9 cellular contexts compared by ENCODE assay signal in genomic region chrX:65679071-65679540, GRCh38. TPM values are rescaled to one million over a fixed set of nuclear protein-coding genes. Genes with fewer than 3 reads are reported as not detected.
DNase-seq lines count a peak whose midpoint lies in the region; ATAC-seq and TF ChIP-seq lines count a peak whose summit lies in the region.
"Had no signal": no experiment of that assay in that cellular context is flagged by ENCODE, and none has a peak within 500 bp of the region (broad histone marks: within the 10 kb centered on the region; RNA-seq: fewer than 3 reads in every experiment).

No MANE protein-coding gene starts in this region.

- TF ChIP-seq CTCF in ascending aorta (IDR thresholded peaks at IDR 0.05) (no peak), lower lobe of right lung (IDR thresholded peaks at IDR 0.05) (no peak), Caco-2 (IDR thresholded peaks at IDR 0.05; ENCODE audit: insufficient read depth in 1 of 2, low read depth in 1 of 2, low read length in 1 of 2, severe bottlenecking in 1 of 2, unreplicated experiment in 1 of 2) (no peak)

- H3K36me3 Mint-ChIP-seq in stimulated activated naive CD8-positive, alpha-beta T cell treated with anti-CD3 and anti-CD28 coated beads, Interleukin-15, Interleukin-2, amounts not matched to agents 100 ng/mL and 50 ng/mL, for 24 hours (ENCODE audit: low read depth) = peaks cover 68% of the 10 kb centered on the region
- H3K36me3 Mint-ChIP-seq in Caco-2 (ENCODE audit: insufficient read depth, unreplicated experiment) = no peaks in the 10 kb centered on the region

- no peak for ATAC-seq in stimulated activated naive CD8-positive, alpha-beta T cell treated with anti-CD3 and anti-CD28 coated beads, Interleukin-15, Interleukin-2, amounts not matched to agents 100 U/mL and 50 U/mL, for 24 hours
- ATAC-seq in lower lobe of right lung = peak; percentile 51 to 63
- no peak for ATAC-seq in GM18858 (IDR thresholded peaks at IDR 0.05; ENCODE audit: unreplicated experiment)

- CTCF ChIA-PET in Caco-2 (lab: Charles Lee) = no interaction called here

- no peaks in the 10 kb centered on the region for H3K27me3 Mint-ChIP-seq in stimulated activated naive CD8-positive, alpha-beta T cell treated with anti-CD3 and anti-CD28 coated beads, Interleukin-15, Interleukin-2, amounts not matched to agents 100 ng/mL and 50 ng/mL, for 24 hours
- no peaks in the 10 kb centered on the region for H3K27me3 Mint-ChIP-seq in Caco-2 (ENCODE audit: insufficient read depth, unreplicated experiment)

- peaks cover 90% of the 10 kb centered on the region for H3K4me1 Mint-ChIP-seq in stimulated activated naive CD8-positive, alpha-beta T cell treated with anti-CD3 and anti-CD28 coated beads, Interleukin-15, Interleukin-2, amounts not matched to agents 100 ng/mL and 50 ng/mL, for 24 hours (ENCODE audit: low read depth)
- no peaks in the 10 kb centered on the region for H3K4me1 Mint-ChIP-seq in Caco-2 (ENCODE audit: low read depth, unreplicated experiment)

- peak overlapping the region; percentile 81 for H3K27ac Mint-ChIP-seq in stimulated activated naive CD8-positive, alpha-beta T cell treated with anti-CD3 and anti-CD28 coated beads, Interleukin-15, Interleukin-2, amounts not matched to agents 100 ng/mL and 50 ng/mL, for 24 hours
- no peak overlapping the region for H3K27ac Mint-ChIP-seq in Caco-2 (ENCODE audit: unreplicated experiment)

- H3K27ac ChIP-seq in ascending aorta = peak overlapping the region; percentile 91 to 99
- peak overlapping the region; percentile 67 for H3K27ac ChIP-seq in lower lobe of right lung

- peak overlapping the region; percentile 49 for H3K4me3 Mint-ChIP-seq in stimulated activated naive CD8-positive, alpha-beta T cell treated with anti-CD3 and anti-CD28 coated beads, Interleukin-15, Interleukin-2, amounts not matched to agents 100 ng/mL and 50 ng/mL, for 24 hours
- H3K4me3 Mint-ChIP-seq in Caco-2 (ENCODE audit: unreplicated experiment) = no peak overlapping the region

- intact Hi-C loops in ascending aorta (cut with DNase I) (loop anchor here (2.0 kb wide), 3 partner anchors 28 to 78 kb away; no protein-coding TSS in a partner anchor), lower lobe of right lung (cut with DNase I) (no loop called here), Caco-2 (cut with micrococcal nuclease; ENCODE audit: unreplicated experiment) (no loop called here)

- POLR2A ChIA-PET in Caco-2 (lab: Charles Lee) = no interaction called here

- peak overlapping the region in 1 of 2 donors; percentile 38 for H3K4me3 ChIP-seq in ascending aorta
- no peak overlapping the region for H3K4me3 ChIP-seq in lower lobe of right lung
- no peak overlapping the region for H3K4me3 ChIP-seq in Caco-2 (ENCODE audit: low read depth, low read length)
- H3K4me3 ChIP-seq: Peyer's patch had no signal

- no TSS peak for BruUV-seq in Caco-2 (replicated peaks; lab: Mats Ljungman, UMichigan)

- H3K9me3 ChIP-seq in ascending aorta = no peaks in the 10 kb centered on the region
- no peaks in the 10 kb centered on the region for H3K9me3 ChIP-seq in lower lobe of right lung
- no peaks in the 10 kb centered on the region for H3K9me3 ChIP-seq in Caco-2
- H3K9me3 ChIP-seq: Peyer's patch had no signal

- H3K4me1 ChIP-seq in ascending aorta = peaks cover 2 to 46% of the 10 kb centered on the region in 2 donors
- H3K4me1 ChIP-seq in lower lobe of right lung = peaks cover 91% of the 10 kb centered on the region
- H3K4me1 ChIP-seq in Caco-2 = no peaks in the 10 kb centered on the region

- H3K36me3 ChIP-seq in ascending aorta (no peaks in the 10 kb centered on the region), lower lobe of right lung (no peaks in the 10 kb centered on the region), Caco-2 (ENCODE audit: control insufficient read depth, insufficient read depth, low read length) (no peaks in the 10 kb centered on the region)
- H3K36me3 ChIP-seq: Peyer's patch had no signal

- H3K9me3 Mint-ChIP-seq in stimulated activated naive CD8-positive, alpha-beta T cell treated with anti-CD3 and anti-CD28 coated beads, Interleukin-15, Interleukin-2, amounts not matched to agents 100 ng/mL and 50 ng/mL, for 24 hours = no peaks in the 10 kb centered on the region
- no peaks in the 10 kb centered on the region for H3K9me3 Mint-ChIP-seq in Caco-2 (ENCODE audit: unreplicated experiment)

- DNase-seq in stimulated activated naive CD8-positive, alpha-beta T cell treated with anti-CD3 and anti-CD28 coated beads, Interleukin-15, Interleukin-2, amounts not matched to agents 100 U/mL and 50 U/mL, for 24 hours = no peak
- DNase-seq in ascending aorta (ENCODE audit: low spot score in 2 of 2) (no peak), lower lobe of right lung (no peak), Caco-2 (no peak), GM03348 (ENCODE audit: low spot score) (no peak)
- no peak for DNase-seq in stimulated activated CD4-positive, alpha-beta T cell treated with anti-CD3 and anti-CD28 coated beads, Interleukin-2, amount 100 ng/mL, for 24 hours
- DNase-seq: Peyer's patch had no signal

- H3K27me3 ChIP-seq in ascending aorta = no peaks in the 10 kb centered on the region
- H3K27me3 ChIP-seq in lower lobe of right lung (ENCODE audit: low read depth) = no peaks in the 10 kb centered on the region
- no peaks in the 10 kb centered on the region for H3K27me3 ChIP-seq in Caco-2 (replicated peaks; ENCODE audit: control insufficient read depth, insufficient read depth, low read length)
- H3K27me3 ChIP-seq: Peyer's patch had no signal

RNA-seq across cellular contexts. Expression of gene MSN, which starts 11.7 kb away (rescaled TPM):
- total RNA-seq in ascending aorta (338 TPM), lower lobe of right lung (419 TPM), Caco-2 (2022) (0.07 and 0.23 TPM in 2 replicates)

Comparison
In these comparisons a context has a peak if more than half of its experiments do, and no peak if none do; other contexts are left out.
1. ATAC-seq: peak in lower lobe of right lung (2 of 2); none in stimulated activated naive CD8-positive, alpha-beta T cell treated with anti-CD3 and anti-CD28 coated beads, Interleukin-15, Interleukin-2, amounts not matched to agents 100 U/mL and 50 U/mL, for 24 hours (single experiment) and GM18858 (single experiment).
2. RNA of gene MSN, which starts 11.7 kb away (total RNA-seq): 419 TPM in lower lobe of right lung (single experiment) and 338 TPM in ascending aorta (single experiment); 0.07 to 0.23 TPM in Caco-2; every median in the first group is over 100 times any median in the second.